In the genomic region with DNA sequence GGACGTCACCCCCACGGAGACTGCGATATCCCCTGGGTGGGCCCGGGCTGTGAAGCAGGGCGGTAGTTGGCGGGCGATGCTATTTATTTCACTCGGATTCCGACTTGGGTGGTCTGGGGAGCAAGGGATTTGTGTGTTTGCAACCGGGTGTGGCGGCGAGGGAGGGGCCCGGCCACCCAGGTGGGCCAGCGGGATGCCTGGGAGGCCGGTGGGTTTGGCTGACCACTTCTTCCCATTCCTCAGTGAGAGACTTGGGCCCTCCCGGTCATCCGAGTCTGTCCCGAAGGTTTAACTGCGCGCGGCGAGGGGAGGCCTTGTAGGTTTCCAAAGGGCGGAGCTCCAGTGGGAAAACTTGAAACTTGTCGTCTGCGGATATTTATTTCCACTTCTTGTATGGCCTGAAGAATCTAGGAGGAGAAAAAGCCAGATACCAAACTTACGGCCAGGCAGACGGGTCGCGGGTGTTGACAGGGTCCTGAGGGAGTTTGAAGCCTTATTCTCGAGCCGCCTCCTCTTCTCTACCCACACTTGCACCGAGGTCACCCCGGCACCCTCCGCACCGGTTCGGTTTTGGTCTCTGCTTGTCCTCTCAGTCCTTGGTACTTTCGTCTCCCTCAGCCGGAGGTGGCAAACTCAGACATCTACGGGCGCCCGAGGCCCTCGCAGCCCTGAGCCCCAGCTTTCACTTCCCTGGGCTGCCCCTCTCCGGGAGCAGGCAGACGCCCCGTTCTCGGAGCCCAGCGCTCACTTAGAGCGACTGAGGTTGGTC, we compare ENCODE assay signal across 20 cellular contexts. TPM values are rescaled to one million over a fixed set of nuclear protein-coding genes. Genes with fewer than 3 reads are reported as not detected.
DNase-seq lines count a peak whose midpoint lies in the region; FAIRE-seq and TF ChIP-seq lines count a peak whose summit lies in the region.
"Had no signal": no experiment of that assay in that cellular context is flagged by ENCODE, and none has a peak within 500 bp of the region (broad histone marks: within the 10 kb centered on the region; RNA-seq: fewer than 3 reads in every experiment).

No MANE protein-coding gene starts in this region.

- H3K9ac ChIP-seq in endodermal cell (ENCODE audit: extremely low read depth, low read length, poor library complexity, severe bottlenecking) = no peak overlapping the region
- no peak overlapping the region for H3K9ac ChIP-seq in mesendoderm (ENCODE audit: low read length)

- no peak overlapping the region for H4K5ac ChIP-seq in mesendoderm (ENCODE audit: low read length)

- H3K4me1 ChIP-seq in Caco-2 = no peaks in the 10 kb centered on the region
- H3K4me1 ChIP-seq in endodermal cell (ENCODE audit: control insufficient read depth, insufficient read depth, low read length) = no peaks in the 10 kb centered on the region
- H3K4me1 ChIP-seq in osteoblast (ENCODE audit: insufficient read depth, low read length) = no peaks in the 10 kb centered on the region
- no peaks in the 10 kb centered on the region for H3K4me1 ChIP-seq in mesendoderm (ENCODE audit: control insufficient read depth, low read depth, low read length)

- no peaks in the 10 kb centered on the region for H3K9me3 Mint-ChIP-seq in Caco-2 (ENCODE audit: unreplicated experiment)
- peaks cover 17% of the 10 kb centered on the region for H3K9me3 Mint-ChIP-seq in endodermal cell
- H3K9me3 Mint-ChIP-seq in activated T-cell treated with anti-CD3 and anti-CD28 coated beads, Interleukin-2, amount 50 U/mL, for 24 hours = peaks cover 7% of the 10 kb centered on the region
- H3K9me3 Mint-ChIP-seq: CD4-positive, alpha-beta T cell had no signal

- no peak overlapping the region for H2AK5ac ChIP-seq in mesendoderm (ENCODE audit: low read length)

- H3K27me3 ChIP-seq in Caco-2 (replicated peaks; ENCODE audit: control insufficient read depth, insufficient read depth, low read length) (no peaks in the 10 kb centered on the region), endodermal cell (ENCODE audit: control insufficient read depth, insufficient read depth, low read length, poor library complexity, severe bottlenecking) (no peaks in the 10 kb centered on the region), osteoblast (ENCODE audit: insufficient read depth, low read length) (no peaks in the 10 kb centered on the region), mesendoderm (ENCODE audit: insufficient read depth, low read length, poor library complexity) (no peaks in the 10 kb centered on the region)

- no peak for TF ChIP-seq CTCF in Caco-2 (IDR thresholded peaks at IDR 0.05; ENCODE audit: insufficient read depth in 1 of 2, low read depth in 1 of 2, low read length in 1 of 2, severe bottlenecking in 1 of 2, unreplicated experiment in 1 of 2)
- no peak for TF ChIP-seq CTCF in endodermal cell (conservative IDR thresholded peaks at IDR 0.05)
- TF ChIP-seq CTCF in osteoblast (IDR thresholded peaks at IDR 0.05; ENCODE audit: extremely low read depth, low read depth, low read length) = no peak

- H3K4me2 ChIP-seq in osteoblast (ENCODE audit: insufficient read depth, low read length) (no peak overlapping the region), mesendoderm (ENCODE audit: low read length) (no peak overlapping the region)

- no peaks in the 10 kb centered on the region for H3K27me3 Mint-ChIP-seq in Caco-2 (ENCODE audit: insufficient read depth, unreplicated experiment)
- no peaks in the 10 kb centered on the region for H3K27me3 Mint-ChIP-seq in endodermal cell (ENCODE audit: insufficient read depth)
- H3K27me3 Mint-ChIP-seq in activated T-cell treated with anti-CD3 and anti-CD28 coated beads, Interleukin-2, amount 50 U/mL, for 24 hours = no peaks in the 10 kb centered on the region
- H3K27me3 Mint-ChIP-seq: B cell; CD4-positive, alpha-beta T cell; IgD-negative memory B cell had no signal

- H3K23ac ChIP-seq in mesendoderm (ENCODE audit: low read length) = no peak overlapping the region

- no peak overlapping the region for H4K8ac ChIP-seq in mesendoderm (ENCODE audit: low read depth, low read length)

- H3K27ac Mint-ChIP-seq in Caco-2 (ENCODE audit: unreplicated experiment) (peak overlapping the region; percentile 63), endodermal cell (no peak overlapping the region)
- no peak overlapping the region for H3K27ac Mint-ChIP-seq in activated T-cell treated with anti-CD3 and anti-CD28 coated beads, Interleukin-2, amount 50 U/mL, for 24 hours
- H3K27ac Mint-ChIP-seq: B cell; CD4-positive, alpha-beta T cell; IgD-negative memory B cell had no signal

- DNase-seq in Caco-2 (no peak), GM12891 (ENCODE audit: insufficient read length, low spot score) (peak; percentile 20), endodermal cell (peak; percentile 31), osteoblast (ENCODE audit: insufficient read length, low spot score, missing footprints) (peak; percentile 75), mesendoderm (no peak), COR-L47 (lab: John Stamatoyannopoulos, UW) (no peak)
- DNase-seq in activated T-cell treated with anti-CD3 and anti-CD28 coated beads, Interleukin-2, amount 50 U/mL, for 24 hours = no peak
- DNase-seq: DND-41, NCI-H187 treated with DMSO at 0.1 percent for 48 hours, NCI-H2171, NCI-H446, NCI-H69, OCI-M1, RPMI8226 had no signal

- H2BK5ac ChIP-seq in mesendoderm (ENCODE audit: low read length) = no peak overlapping the region

- H3K56ac ChIP-seq in mesendoderm (ENCODE audit: low read length) = no peak overlapping the region

- peaks cover 46% of the 10 kb centered on the region for H3K36me3 Mint-ChIP-seq in Caco-2 (ENCODE audit: insufficient read depth, unreplicated experiment)
- peaks cover 30% of the 10 kb centered on the region for H3K36me3 Mint-ChIP-seq in endodermal cell (ENCODE audit: low read depth)
- H3K36me3 Mint-ChIP-seq in activated T-cell treated with anti-CD3 and anti-CD28 coated beads, Interleukin-2, amount 50 U/mL, for 24 hours (ENCODE audit: low read depth) = peaks cover 46% of the 10 kb centered on the region

- H3K4me3 Mint-ChIP-seq in Caco-2 (ENCODE audit: unreplicated experiment) (no peak overlapping the region), endodermal cell (no peak overlapping the region)
- no peak overlapping the region for H3K4me3 Mint-ChIP-seq in activated T-cell treated with anti-CD3 and anti-CD28 coated beads, Interleukin-2, amount 50 U/mL, for 24 hours
- H3K4me3 Mint-ChIP-seq: B cell; CD4-positive, alpha-beta T cell had no signal

- H3K4ac ChIP-seq in mesendoderm (ENCODE audit: low read depth, low read length) = no peak overlapping the region

- H3K4me3 ChIP-seq in Caco-2 (ENCODE audit: low read depth, low read length) = no peak overlapping the region
- no peak overlapping the region for H3K4me3 ChIP-seq in endodermal cell (ENCODE audit: low read length)
- H3K4me3 ChIP-seq in osteoblast (ENCODE audit: insufficient read depth, low read length) = no peak overlapping the region
- H3K4me3 ChIP-seq in mesendoderm (ENCODE audit: low read length) = no peak overlapping the region
- H3K4me3 ChIP-seq: GM12878 had no signal

- H2BK120ac ChIP-seq in mesendoderm (ENCODE audit: low read depth, low read length) = no peak overlapping the region

- H3K27ac ChIP-seq in endodermal cell (ENCODE audit: low read depth, low read length) (no peak overlapping the region), osteoblast (ENCODE audit: low read depth, low read length) (no peak overlapping the region), mesendoderm (ENCODE audit: low read depth, low read length) (no peak overlapping the region)

- no peak for TF ChIP-seq POLR2A in GM12891 (IDR thresholded peaks at IDR 0.05; ENCODE audit: low read depth, low read length)

- FAIRE-seq in GM12891 (lab: Jason Lieb, UNC) = no peak
- FAIRE-seq: G401.6, GM12878, H1 had no signal

- H3K79me1 ChIP-seq in mesendoderm (ENCODE audit: low read length) = no peaks in the 10 kb centered on the region

- H3K18ac ChIP-seq in mesendoderm (ENCODE audit: low read length) = no peak overlapping the region

- BruUV-seq in Caco-2 (replicated peaks; lab: Mats Ljungman, UMichigan) = no TSS peak

- no peaks in the 10 kb centered on the region for H3K79me2 ChIP-seq in osteoblast (ENCODE audit: insufficient read depth, low read length)
- H3K79me2 ChIP-seq in mesendoderm (ENCODE audit: control insufficient read depth, insufficient read depth, low read length) = no peaks in the 10 kb centered on the region

- POLR2A ChIA-PET in Caco-2 (lab: Charles Lee) = no interaction called here

- intact Hi-C loops in Caco-2 (cut with micrococcal nuclease; ENCODE audit: unreplicated experiment) = no loop called here

- H2BK15ac ChIP-seq in mesendoderm (replicated peaks; ENCODE audit: low read depth) = no peak overlapping the region

- H3K4me1 Mint-ChIP-seq in Caco-2 (ENCODE audit: low read depth, unreplicated experiment) (no peaks in the 10 kb centered on the region), endodermal cell (peaks cover 12% of the 10 kb centered on the region)
- peaks cover 6% of the 10 kb centered on the region for H3K4me1 Mint-ChIP-seq in activated T-cell treated with anti-CD3 and anti-CD28 coated beads, Interleukin-2, amount 50 U/mL, for 24 hours (ENCODE audit: low read depth)
- H3K4me1 Mint-ChIP-seq: B cell had no signal

- no peak overlapping the region for H2AFZ ChIP-seq in osteoblast (ENCODE audit: low read length)

- H4K20me1 ChIP-seq in osteoblast (ENCODE audit: insufficient read depth, low read length) = peaks cover 8% of the 10 kb centered on the region

- 95 to 98% methylated on average over 41 to 48 of the region's 48 CpGs for WGBS in endodermal cell (ENCODE audit: insufficient coverage in 1 of 2, insufficient read length in 1 of 2), 2 experiments
- no CpG with 5 or more reads among the region's 48 CpGs for WGBS in mesendoderm (ENCODE audit: extremely low coverage, insufficient coverage, low lambda C conversion rate)

- H3K36me3 ChIP-seq in Caco-2 (ENCODE audit: control insufficient read depth, insufficient read depth, low read length) (peaks cover 10% of the 10 kb centered on the region), endodermal cell (ENCODE audit: control insufficient read depth, insufficient read depth, low read length) (peaks cover 6% of the 10 kb centered on the region), osteoblast (ENCODE audit: insufficient read depth, low read length) (peaks cover 14% of the 10 kb centered on the region), mesendoderm (ENCODE audit: control insufficient read depth, insufficient read depth, low read length) (peaks cover 4% of the 10 kb centered on the region)

- H3K9me3 ChIP-seq in Caco-2 (no peaks in the 10 kb centered on the region), endodermal cell (ENCODE audit: control insufficient read depth, low read length) (no peaks in the 10 kb centered on the region), osteoblast (ENCODE audit: low read depth, low read length) (no peaks in the 10 kb centered on the region)

- CTCF ChIA-PET in Caco-2 (lab: Charles Lee) = no interaction called here

RNA-seq across cellular contexts. Expression of a gene that starts 17.9 kb away (rescaled TPM):
- total RNA-seq in Caco-2 (2022) (34.1 and 34.3 TPM in 2 replicates), endodermal cell (10 to 100 TPM; 21.4 to 29.6 TPM), osteoblast (12.4 and 14.1 TPM in 2 replicates)
- polyA plus RNA-seq in GM12891 (2012; ENCODE audit: low read depth, missing spikeins) = 13.6 TPM
- 33.6 TPM for polyA plus RNA-seq in endodermal cell (2013, experiment 1 of 2)
- 24.9 TPM for polyA plus RNA-seq in endodermal cell (2013, experiment 2 of 2)
- polyA plus RNA-seq in mesendoderm (2013, experiment 1 of 2) = 3.5 TPM
- 3.6 TPM for polyA plus RNA-seq in mesendoderm (2013, experiment 2 of 2)

RNA-seq across cellular contexts. Expression of a gene that starts 39.6 kb away (rescaled TPM):
- total RNA-seq in Caco-2 (2022) = 10.1 and 12.3 TPM in 2 replicates
- polyA plus RNA-seq in GM12891 (2012; ENCODE audit: low read depth, missing spikeins) = 0.26 TPM
- total RNA-seq in endodermal cell = 10 to 100 TPM; 14.2 to 17.2 TPM
- polyA plus RNA-seq in endodermal cell (2013, experiment 1 of 2) = 11.1 TPM
- polyA plus RNA-seq in endodermal cell (2013, experiment 2 of 2) = 10.6 TPM
- under 0.01 TPM in 2 replicates for total RNA-seq in osteoblast
- polyA plus RNA-seq in mesendoderm (2013, experiment 1 of 2) = 2.5 TPM
- polyA plus RNA-seq in mesendoderm (2013, experiment 2 of 2) = 2.5 TPM

RNA-seq across cellular contexts. Expression of a gene that starts 51.7 kb away (rescaled TPM):
- 26.1 and 30.4 TPM in 2 replicates for total RNA-seq in Caco-2 (2022)
- polyA plus RNA-seq in GM12891 (2012; ENCODE audit: low read depth, missing spikeins) = 9.8 TPM
- 10 to 100 TPM; 24.2 to 29.4 TPM for total RNA-seq in endodermal cell
- 20.5 TPM for polyA plus RNA-seq in endodermal cell (2013, experiment 1 of 2)
- 19.9 TPM for polyA plus RNA-seq in endodermal cell (2013, experiment 2 of 2)
- total RNA-seq in osteoblast = 20.9 and 22.8 TPM in 2 replicates
- 8.4 TPM for polyA plus RNA-seq in mesendoderm (2013, experiment 1 of 2)
- 7.7 TPM for polyA plus RNA-seq in mesendoderm (2013, experiment 2 of 2)

Comparison
In these comparisons a context has a peak if more than half of its experiments do, and no peak if none do; other contexts are left out.
1. DNase-seq: peak in GM12891 (single experiment), endodermal cell (single experiment) and osteoblast (single experiment); none in Caco-2 (0 of 2), mesendoderm (single experiment), COR-L47 (single experiment) and activated T-cell treated with anti-CD3 and anti-CD28 coated beads, Interleukin-2, amount 50 U/mL, for 24 hours (single experiment).
2. RNA of a gene that starts 39.6 kb away (total RNA-seq): 14.2 to 17.2 TPM in endodermal cell and 10.1 to 12.3 TPM in Caco-2; under 0.01 TPM in osteoblast; every median in the first group is over 10 times any median in the second.